In genomic region chr17:19063326-19063956, GRCh38 we compare ENCODE assay signal across 9 cellular contexts. TPM values are rescaled to one million over a fixed set of nuclear protein-coding genes. Genes with fewer than 3 reads are reported as not detected.
DNase-seq lines count a peak whose midpoint lies in the region; ATAC-seq and TF ChIP-seq lines count a peak whose summit lies in the region.
"Not testable (repeated sequence)": the region's sequence is repeated elsewhere in the genome, so short reads cannot be mapped to it uniquely, and the experiment has no call there.
"Had no signal": no experiment of that assay in that cellular context is flagged by ENCODE, and none has a peak within 500 bp of the region (broad histone marks: within the 10 kb centered on the region; RNA-seq: fewer than 3 reads in every experiment).

No MANE protein-coding gene starts in this region.

- no CpG with 5 or more reads among the region's 44 CpGs for WGBS in esophagus muscularis mucosa

- H3K27ac Mint-ChIP-seq in activated CD4-positive, alpha-beta T cell treated with anti-CD3 and anti-CD28 coated beads for 36 hours: peak overlapping the region; percentile 51
- peak overlapping the region; percentile 91 to 95 (median 94) for H3K27ac Mint-ChIP-seq in nephron

- not testable (repeated sequence) for H3K36me3 ChIP-seq in esophagus muscularis mucosa, upper lobe of right lung

- not testable (repeated sequence) for TF ChIP-seq EP300 in esophagus muscularis mucosa (IDR thresholded peaks at IDR 0.05)

- POLR2A ChIA-PET in activated CD4-positive, alpha-beta T cell treated with anti-CD3 and anti-CD28 coated beads for 36 hours (lab: Charles Lee): not testable (repeated sequence)

- not testable (repeated sequence) for H3K36me3 Mint-ChIP-seq in activated CD4-positive, alpha-beta T cell treated with anti-CD3 and anti-CD28 coated beads for 36 hours (ENCODE audit: low read depth); nephron (ENCODE audit: low read depth)

- not testable (repeated sequence) for H3K4me1 ChIP-seq in esophagus muscularis mucosa, upper lobe of right lung

- not testable (repeated sequence) for H3K9me3 Mint-ChIP-seq in activated CD4-positive, alpha-beta T cell treated with anti-CD3 and anti-CD28 coated beads for 36 hours (ENCODE audit: low read depth); nephron

- not testable (repeated sequence) for H3K27me3 ChIP-seq in esophagus muscularis mucosa, upper lobe of right lung

- H3K9me3 ChIP-seq in esophagus muscularis mucosa, upper lobe of right lung: not testable (repeated sequence)

- peak; percentile 77 for DNase-seq in activated CD4-positive, alpha-beta T cell treated with anti-CD3 and anti-CD28 coated beads for 36 hours
- peak; percentile 63 for DNase-seq in activated gamma-delta T cell treated with anti-CD3 and anti-CD28 coated beads, Interleukin-2, amount 50 U/mL, for 16 hours (ENCODE audit: low read depth)
- not testable (repeated sequence) for DNase-seq in esophagus muscularis mucosa (ENCODE audit: extremely low spot score)
- peak; percentile 71 to 93 for DNase-seq in stimulated activated CD4-positive, alpha-beta T cell treated with anti-CD3 and anti-CD28 coated beads, Interleukin-4, amount 100 ng/mL, for 48 hours (ENCODE audit: low read depth in 2 of 2)
- peak; percentile 81 for DNase-seq in upper lobe of right lung

- peak overlapping the region in 2 of 4 donors; percentile 65 to 81 for H3K27ac ChIP-seq in esophagus muscularis mucosa (replicated peaks in 1 of 4)
- H3K27ac ChIP-seq in upper lobe of right lung: peak overlapping the region; percentile 70

- peak overlapping the region in 1 of 4 donors; percentile 36 for H3K4me3 ChIP-seq in esophagus muscularis mucosa
- H3K4me3 ChIP-seq in upper lobe of right lung: not testable (repeated sequence)

- not testable (repeated sequence) for TF ChIP-seq CTCF in esophagus muscularis mucosa (IDR thresholded peaks at IDR 0.05); nephron (IDR thresholded peaks at IDR 0.05; ENCODE audit: unreplicated experiment in 3 of 3); upper lobe of right lung (IDR thresholded peaks at IDR 0.05)

- intact Hi-C loops in activated CD4-positive, alpha-beta T cell treated with anti-CD3 and anti-CD28 coated beads for 36 hours (cut with DNase I, micrococcal nuclease); esophagus muscularis mucosa (cut with DNase I); upper lobe of right lung (cut with DNase I): not testable (repeated sequence)

- peak; percentile 46 for ATAC-seq in GM18907 (IDR thresholded peaks at IDR 0.05; ENCODE audit: unreplicated experiment)
- peak; percentile 31 for ATAC-seq in HG03175 (IDR thresholded peaks at IDR 0.05; ENCODE audit: unreplicated experiment)
- peak; percentile 24 for ATAC-seq in activated CD4-positive, alpha-beta T cell treated with anti-CD3 and anti-CD28 coated beads for 36 hours
- not testable (repeated sequence) for ATAC-seq in upper lobe of right lung

- peak overlapping the region; percentile 43 for H3K4me3 Mint-ChIP-seq in activated CD4-positive, alpha-beta T cell treated with anti-CD3 and anti-CD28 coated beads for 36 hours
- H3K4me3 Mint-ChIP-seq in nephron: peak overlapping the region; percentile 74 to 80 (median 75)

- H3K4me1 Mint-ChIP-seq in activated CD4-positive, alpha-beta T cell treated with anti-CD3 and anti-CD28 coated beads for 36 hours; nephron: not testable (repeated sequence)

- CTCF ChIA-PET in activated CD4-positive, alpha-beta T cell treated with anti-CD3 and anti-CD28 coated beads for 36 hours (lab: Charles Lee): not testable (repeated sequence)

- peak; percentile 74 for TF ChIP-seq POLR2A in esophagus muscularis mucosa (IDR thresholded peaks at IDR 0.05; ENCODE audit: low read depth)

- H3K27me3 Mint-ChIP-seq in activated CD4-positive, alpha-beta T cell treated with anti-CD3 and anti-CD28 coated beads for 36 hours; nephron (ENCODE audit: low read depth): not testable (repeated sequence)

RNA-seq across cellular contexts. Expression of gene GRAP, which starts 16.7 kb away (rescaled TPM):
- total RNA-seq in activated CD4-positive, alpha-beta T cell treated with anti-CD3 and anti-CD28 coated beads for 36 hours: 10 to 100 TPM; 10.7 to 11.2 TPM
- total RNA-seq in esophagus muscularis mucosa (1 to 10 TPM; 2.1 to 4.1 (median 3.5) TPM), upper lobe of right lung (10.6 TPM)
- total RNA-seq: fibroblast of villous mesenchyme had no signal

RNA-seq across cellular contexts. Expression of gene FAM83G, which starts 58.9 kb away (rescaled TPM):
- 10 to 100 TPM; 11.1 to 14.3 TPM for total RNA-seq in activated CD4-positive, alpha-beta T cell treated with anti-CD3 and anti-CD28 coated beads for 36 hours
- 10 to 100 TPM in 2 of 4 donors, 1 to 10 TPM in 2; 3.7 to 16.7 (median 11.8) TPM for total RNA-seq in esophagus muscularis mucosa
- 8.3 TPM for total RNA-seq in upper lobe of right lung
